20 cellular contexts compared by ENCODE assay signal in the genomic region with DNA sequence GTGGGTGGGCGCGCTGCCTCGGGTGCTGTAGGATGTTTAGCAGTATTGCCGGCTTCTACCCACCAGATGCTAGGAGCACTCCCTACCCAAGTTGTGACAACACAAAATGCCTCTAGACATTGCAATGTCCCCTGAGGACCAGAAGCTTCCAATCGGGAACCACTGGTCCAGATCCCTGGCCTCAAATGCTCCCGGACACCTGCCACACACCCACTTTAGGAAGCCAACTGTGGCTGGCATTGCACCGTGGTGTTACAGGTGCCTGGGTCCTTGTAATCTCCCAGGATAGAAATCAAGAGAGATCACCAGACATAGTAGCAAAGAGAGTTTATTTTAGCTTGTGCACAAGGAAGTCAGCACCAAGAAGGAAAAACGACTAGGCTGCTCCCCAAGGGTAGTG. TPM values are rescaled to one million over a fixed set of nuclear protein-coding genes. Genes with fewer than 3 reads are reported as not detected.
DNase-seq lines count a peak whose midpoint lies in the region; ATAC-seq and TF ChIP-seq lines count a peak whose summit lies in the region.
"Had no signal": no experiment of that assay in that cellular context is flagged by ENCODE, and none has a peak within 500 bp of the region (broad histone marks: within the 10 kb centered on the region; RNA-seq: fewer than 3 reads in every experiment).

No MANE protein-coding gene starts in this region.

- H3K36me3 Mint-ChIP-seq in activated naive CD4-positive, alpha-beta T cell treated with anti-CD3 and anti-CD28 coated beads, Interleukin-2, amount 50 U/mL, for 24 hours = peaks cover 9% of the 10 kb centered on the region
- no peaks in the 10 kb centered on the region for H3K36me3 Mint-ChIP-seq in activated T-helper 17 cell treated with anti-CD3 and anti-CD28 coated beads, Interleukin-2, amount 50 U/mL, for 72 hours (ENCODE audit: low read depth)

- no peak overlapping the region for H3K4me3 Mint-ChIP-seq in activated naive CD4-positive, alpha-beta T cell treated with anti-CD3 and anti-CD28 coated beads, Interleukin-2, amount 50 U/mL, for 24 hours
- no peak overlapping the region for H3K4me3 Mint-ChIP-seq in activated T-helper 17 cell treated with anti-CD3 and anti-CD28 coated beads, Interleukin-2, amount 50 U/mL, for 72 hours
- H3K4me3 Mint-ChIP-seq: B cell had no signal

- H3K36me3 ChIP-seq in DND-41 (ENCODE audit: insufficient read depth, low read length) = peaks cover 42% of the 10 kb centered on the region
- no peaks in the 10 kb centered on the region for H3K36me3 ChIP-seq in neutrophil
- no peaks in the 10 kb centered on the region for H3K36me3 ChIP-seq in hepatocyte (replicated peaks; ENCODE audit: insufficient read depth, low read depth)
- no peaks in the 10 kb centered on the region for H3K36me3 ChIP-seq in uterus
- no peaks in the 10 kb centered on the region for H3K36me3 ChIP-seq in sigmoid colon

- H3K9me3 Mint-ChIP-seq in activated naive CD4-positive, alpha-beta T cell treated with anti-CD3 and anti-CD28 coated beads, Interleukin-2, amount 50 U/mL, for 24 hours = peaks cover 9% of the 10 kb centered on the region
- H3K9me3 Mint-ChIP-seq in activated T-helper 17 cell treated with anti-CD3 and anti-CD28 coated beads, Interleukin-2, amount 50 U/mL, for 72 hours = peaks cover 13% of the 10 kb centered on the region

- peaks cover 43% of the 10 kb centered on the region for H3K4me1 ChIP-seq in DND-41 (ENCODE audit: insufficient read depth, low read length)
- peaks cover 29 to 34% of the 10 kb centered on the region in 2 experiments for H3K4me1 ChIP-seq in neutrophil (ENCODE audit: control insufficient read depth in 1 of 2, insufficient read depth in 1 of 2, low read depth in 1 of 2, low read length in 1 of 2)
- no peaks in the 10 kb centered on the region for H3K4me1 ChIP-seq in hepatocyte (ENCODE audit: insufficient read depth)
- no peaks in the 10 kb centered on the region for H3K4me1 ChIP-seq in uterus
- peaks cover 0 to 5% (median 0%) of the 10 kb centered on the region in 4 donors for H3K4me1 ChIP-seq in sigmoid colon

- H3K27ac ChIP-seq in DND-41 (ENCODE audit: low read length) (peak overlapping the region; percentile 78), neutrophil (peak overlapping the region; percentile 87), hepatocyte (no peak overlapping the region), uterus (no peak overlapping the region), sigmoid colon (no peak overlapping the region)
- H3K27ac ChIP-seq: GM23248, HL-60 had no signal

- peaks cover 52% of the 10 kb centered on the region for H3K4me1 Mint-ChIP-seq in activated naive CD4-positive, alpha-beta T cell treated with anti-CD3 and anti-CD28 coated beads, Interleukin-2, amount 50 U/mL, for 24 hours
- H3K4me1 Mint-ChIP-seq in activated T-helper 17 cell treated with anti-CD3 and anti-CD28 coated beads, Interleukin-2, amount 50 U/mL, for 72 hours = peaks cover 20% of the 10 kb centered on the region

- ATAC-seq in DND-41 (ENCODE audit: insufficient read depth, low read depth) = no peak
- ATAC-seq in activated T-helper 17 cell treated with anti-CD3 and anti-CD28 coated beads, Interleukin-2, amount 50 U/mL, for 72 hours (replicated peaks) = no peak

- H3K27ac Mint-ChIP-seq in activated naive CD4-positive, alpha-beta T cell treated with anti-CD3 and anti-CD28 coated beads, Interleukin-2, amount 50 U/mL, for 24 hours = peak overlapping the region; percentile 55
- H3K27ac Mint-ChIP-seq in activated T-helper 17 cell treated with anti-CD3 and anti-CD28 coated beads, Interleukin-2, amount 50 U/mL, for 72 hours = peak overlapping the region; percentile 52
- H3K27ac Mint-ChIP-seq: B cell had no signal

- TF ChIP-seq CTCF in DND-41 (IDR thresholded peaks at IDR 0.05; ENCODE audit: borderline replicate concordance, extremely low read depth, low read length, poor library complexity, severe bottlenecking) (no peak), neutrophil (IDR thresholded peaks at IDR 0.05) (no peak), hepatocyte (IDR thresholded peaks at IDR 0.05; ENCODE audit: poor library complexity) (no peak), uterus (IDR thresholded peaks at IDR 0.05) (no peak), sigmoid colon (IDR thresholded peaks at IDR 0.05) (no peak)

- H3K27me3 ChIP-seq in DND-41 (ENCODE audit: insufficient read depth, low read length, poor library complexity) (no peaks in the 10 kb centered on the region), neutrophil (no peaks in the 10 kb centered on the region), hepatocyte (no peaks in the 10 kb centered on the region), uterus (no peaks in the 10 kb centered on the region), sigmoid colon (no peaks in the 10 kb centered on the region)

- H3K9me3 ChIP-seq in DND-41 (ENCODE audit: insufficient read depth, low read length, severe bottlenecking) (peaks cover 2% of the 10 kb centered on the region), neutrophil (no peaks in the 10 kb centered on the region), hepatocyte (ENCODE audit: low read depth) (no peaks in the 10 kb centered on the region), uterus (no peaks in the 10 kb centered on the region), sigmoid colon (no peaks in the 10 kb centered on the region)

- TF ChIP-seq POLR2A in uterus (IDR thresholded peaks at IDR 0.05) (no peak), sigmoid colon (IDR thresholded peaks at IDR 0.05) (no peak)

- intact Hi-C loops in uterus (cut with DNase I; ENCODE audit: low total_unique reads) (no loop called here), sigmoid colon (cut with DNase I) (no loop called here)

- no peak for DNase-seq in activated naive CD4-positive, alpha-beta T cell (lab: John Stamatoyannopoulos, UW)
- no peak for DNase-seq in DND-41
- no peak for DNase-seq in hepatocyte (ENCODE audit: low spot score)
- no peak for DNase-seq in uterus
- no peak for DNase-seq in sigmoid colon
- DNase-seq: GM23248, H7, NCI-H1048, NCI-H1417, NCI-H1694, NCI-H2029 treated with DMSO at 0.1 percent for 48 hours, NCI-H2227 treated with DMSO at 0.1 percent for 48 hours, NCI-H526 treated with DMSO at 0.1 percent for 48 hours, Right ventricle myocardium superior, RPMI8226 had no signal

- 96% methylated on average over 8 of the region's 8 CpGs for WGBS in hepatocyte (ENCODE audit: low lambda C conversion rate, missing lambda C conversion rate)
- 89 to 90% methylated on average over 8 of the region's 8 CpGs for WGBS in sigmoid colon, 2 donors

- H2AFZ ChIP-seq in DND-41 (ENCODE audit: low read depth, low read length) (no peak overlapping the region), hepatocyte (no peak overlapping the region)
- H2AFZ ChIP-seq: GM23248 had no signal

- H3K79me2 ChIP-seq in DND-41 (ENCODE audit: insufficient read depth, low read length) = no peaks in the 10 kb centered on the region
- no peaks in the 10 kb centered on the region for H3K79me2 ChIP-seq in hepatocyte

- no peak for TF ChIP-seq EP300 in sigmoid colon (IDR thresholded peaks at IDR 0.05)

- H3K27me3 Mint-ChIP-seq in activated naive CD4-positive, alpha-beta T cell treated with anti-CD3 and anti-CD28 coated beads, Interleukin-2, amount 50 U/mL, for 24 hours = no peaks in the 10 kb centered on the region
- no peaks in the 10 kb centered on the region for H3K27me3 Mint-ChIP-seq in activated T-helper 17 cell treated with anti-CD3 and anti-CD28 coated beads, Interleukin-2, amount 50 U/mL, for 72 hours
- H3K27me3 Mint-ChIP-seq: B cell had no signal

- H3K9me2 ChIP-seq in hepatocyte (replicated peaks; ENCODE audit: insufficient read depth) = no peaks in the 10 kb centered on the region

- H3K4me2 ChIP-seq in DND-41 (ENCODE audit: insufficient read depth, low read length) (peak overlapping the region; percentile 9; the same call in 1 of the 2 replicates), hepatocyte (no peak overlapping the region)

- H3K4me3 ChIP-seq in DND-41 (ENCODE audit: low read depth in 1 of 2, low read length in 2 of 2) = no peak overlapping the region
- H3K4me3 ChIP-seq in neutrophil (ENCODE audit: low read depth in 1 of 2, low read length in 1 of 2) = no peak overlapping the region
- H3K4me3 ChIP-seq in hepatocyte = no peak overlapping the region
- H3K4me3 ChIP-seq in uterus = no peak overlapping the region
- no peak overlapping the region for H3K4me3 ChIP-seq in sigmoid colon
- H3K4me3 ChIP-seq: GM23248 had no signal

- no peaks in the 10 kb centered on the region; the same call in 1 of the 2 replicates for H4K20me1 ChIP-seq in DND-41 (ENCODE audit: insufficient read depth, low read length)
- H4K20me1 ChIP-seq in hepatocyte (ENCODE audit: insufficient read depth, poor library complexity, severe bottlenecking) = no peaks in the 10 kb centered on the region

- 0 out of 2 replicates have a peak overlapping the region, but pooled peaks have one; percentile 9 for H3K9ac ChIP-seq in DND-41 (ENCODE audit: low read depth, low read length)
- H3K9ac ChIP-seq: GM23248 had no signal

RNA-seq across cellular contexts. Expression of a gene that starts 14.9 kb away (rescaled TPM):
- 100 to 1,000 TPM in 1 of 2 donors, 10 to 100 TPM in 1; 94.2 to 210 TPM for total RNA-seq in activated T-helper 17 cell treated with anti-CD3 and anti-CD28 coated beads, Interleukin-2, amount 50 U/mL, for 72 hours
- 118 and 144 TPM in 2 replicates for total RNA-seq in hepatocyte
- polyA plus RNA-seq in hepatocyte = 266 and 268 TPM in 2 replicates
- total RNA-seq in uterus = 100 to 1,000 TPM in 1 of 4 donors, 10 to 100 TPM in 3; 22.0 to 184 (median 30.3) TPM
- 10 to 100 TPM; 41.0 to 53.1 (median 42.5) TPM for total RNA-seq in sigmoid colon
- 10 to 100 TPM; 35.4 to 83.9 (median 43.9) TPM for polyA plus RNA-seq in sigmoid colon

RNA-seq across cellular contexts. Expression of a gene that starts 27.9 kb away (rescaled TPM):
- total RNA-seq in activated T-helper 17 cell treated with anti-CD3 and anti-CD28 coated beads, Interleukin-2, amount 50 U/mL, for 72 hours = 10 to 100 TPM; 24.7 to 29.0 TPM
- total RNA-seq in hepatocyte (28.1 and 28.4 TPM in 2 replicates), uterus (10 to 100 TPM in 3 of 4 donors, 1 to 10 TPM in 1; 8.5 to 59.7 (median 37.2) TPM), sigmoid colon (10 to 100 TPM; 12.8 to 18.0 (median 15.2) TPM)
- polyA plus RNA-seq in hepatocyte (17.1 and 20.5 TPM in 2 replicates), sigmoid colon (10 to 100 TPM in 2 of 3 donors, 1 to 10 TPM in 1; 6.6 to 19.7 (median 13.7) TPM)

Comparison
In these comparisons a context has a peak if more than half of its experiments do, and no peak if none do; other contexts are left out.
1. H3K27ac ChIP-seq: peak in DND-41 (single experiment) and neutrophil (single experiment); none in hepatocyte (single experiment), uterus (0 of 2) and sigmoid colon (0 of 4).